Comparison of ENCODE assay signal across 8 cellular contexts in the genomic region with DNA sequence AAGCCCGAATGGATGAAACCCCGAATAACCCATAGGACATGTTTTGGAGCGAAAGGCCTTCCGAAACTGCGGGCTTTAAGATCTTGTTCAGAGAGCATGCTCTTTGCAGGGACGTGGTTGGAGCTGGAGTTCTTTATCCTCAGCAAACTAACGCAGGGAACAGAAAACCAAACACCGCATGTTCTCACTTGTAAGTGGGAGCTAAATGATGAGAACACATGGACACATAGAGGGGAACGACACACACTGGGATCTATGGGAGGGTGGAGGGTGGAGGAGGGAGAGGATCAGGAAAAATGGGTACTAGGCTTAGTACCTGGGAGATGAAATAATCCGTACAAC.
DNase-seq lines count a peak whose midpoint lies in the region; ATAC-seq, FAIRE-seq and TF ChIP-seq lines count a peak whose summit lies in the region.

No MANE protein-coding gene starts in this region.

- H2AFZ ChIP-seq in ACC112 (ENCODE audit: low read length, unreplicated experiment) (peak overlapping the region; percentile 98), GM23248 (peak overlapping the region; percentile 95)

- H3K9me3 ChIP-seq in GM23248 (ENCODE audit: low read depth) = no peaks in the 10 kb centered on the region
- H3K9me3 ChIP-seq in pancreas = no peaks in the 10 kb centered on the region

- H3K27ac ChIP-seq in ACC112 (ENCODE audit: low read depth, low read length) (peak overlapping the region; percentile 53; the same call in 1 of the 2 replicates), GM23248 (peak overlapping the region; percentile 71), pancreas (peak overlapping the region; percentile 76 to 97 (median 94))

- peak; percentile 11 to 44 (median 28) for ATAC-seq in pancreas
- ATAC-seq in GM21447 (IDR thresholded peaks at IDR 0.05; ENCODE audit: unreplicated experiment) = no peak

- DNase-seq in GM23248 = no peak
- DNase-seq in SW480 (ENCODE audit: low spot score) = peak; percentile 28
- peak; percentile 14 for DNase-seq in fibroblast of villous mesenchyme (ENCODE audit: low read depth)
- peak in 1 of 6 donors; percentile 24 for DNase-seq in pancreas
- DNase-seq in activated gamma-delta T cell (lab: John Stamatoyannopoulos, UW) = no peak
- no peak for DNase-seq in D721Med (ENCODE audit: insufficient read length, low spot score)

- H3K4me3 ChIP-seq in ACC112 (ENCODE audit: low read depth, low read length) (peak overlapping the region; percentile 95), GM23248 (peak overlapping the region; percentile 88), fibroblast of villous mesenchyme (ENCODE audit: low read depth, low read length) (peak overlapping the region; percentile 63), pancreas (peak overlapping the region; percentile 33 to 80 (median 64))

- intact Hi-C loops in pancreas (cut with DNase I) = no loop called here

- FAIRE-seq in pancreas (lab: Jason Lieb, UNC) (no peak), D721Med (lab: Jason Lieb, UNC) (no peak)

- in situ Hi-C loops in GM23248 (cut with MboI) = no loop called here

- 6 to 10% methylated on average over 10 of the region's 10 CpGs for WGBS in GM23248 (ENCODE audit: low coverage in 1 of 2, low lambda C conversion rate in 2 of 2, missing lambda C conversion rate in 2 of 2), 2 experiments
- whole genome bisulfite sequencing in pancreas, 2 donors = 2 to 3% methylated on average over 10 of the region's 10 CpGs

- TF ChIP-seq CTCF in fibroblast of villous mesenchyme (IDR thresholded peaks at IDR 0.05; ENCODE audit: insufficient read depth, low read depth, low read length) = no peak
- no peak for TF ChIP-seq CTCF in pancreas (IDR thresholded peaks at IDR 0.05)
- no peak for TF ChIP-seq CTCF in D721Med (IDR thresholded peaks at IDR 0.05; ENCODE audit: insufficient read depth, missing control alignments)

- no peaks in the 10 kb centered on the region for H3K36me3 ChIP-seq in ACC112 (ENCODE audit: insufficient read depth, low read length)
- H3K36me3 ChIP-seq in GM23248 (ENCODE audit: low read depth) = no peaks in the 10 kb centered on the region
- H3K36me3 ChIP-seq in pancreas = no peaks in the 10 kb centered on the region

- H3K4me2 ChIP-seq in GM23248 (ENCODE audit: unreplicated experiment) = peak overlapping the region; percentile 73

- H3K4me1 ChIP-seq in ACC112 (ENCODE audit: control insufficient read depth, insufficient read depth, low read length, unreplicated experiment) (peaks cover 8% of the 10 kb centered on the region), GM23248 (ENCODE audit: insufficient read depth) (peaks cover 31% of the 10 kb centered on the region), pancreas (peaks cover 0 to 6% (median 0%) of the 10 kb centered on the region in 3 donors)

- peaks cover 41% of the 10 kb centered on the region for H3F3A ChIP-seq in GM23248 (ENCODE audit: insufficient read depth)

- H3K27me3 ChIP-seq in ACC112 (ENCODE audit: insufficient read depth, low read length) (no peaks in the 10 kb centered on the region), GM23248 (replicated peaks; ENCODE audit: insufficient read depth) (no peaks in the 10 kb centered on the region), pancreas (no peaks in the 10 kb centered on the region)

- no peaks in the 10 kb centered on the region for H3K9me2 ChIP-seq in GM23248 (ENCODE audit: insufficient read depth)

- peak overlapping the region; percentile 80 for H3K9ac ChIP-seq in GM23248

- H4K20me1 ChIP-seq in GM23248 (ENCODE audit: insufficient read depth) = no peaks in the 10 kb centered on the region

- no peaks in the 10 kb centered on the region for H3K79me2 ChIP-seq in ACC112 (ENCODE audit: control insufficient read depth, insufficient read depth, low read length, unreplicated experiment)
- H3K79me2 ChIP-seq in GM23248 (ENCODE audit: insufficient read depth) = no peaks in the 10 kb centered on the region

Comparison
In these comparisons a context has a peak if more than half of its experiments do, and no peak if none do; other contexts are left out.
1. DNase-seq: peak in SW480 (single experiment) and fibroblast of villous mesenchyme (single experiment); none in GM23248 (single experiment), activated gamma-delta T cell (single experiment) and D721Med (single experiment).
2. Peak in every context shown above with its lines, with median percentiles within 50 percentile points of each other: H3K27ac ChIP-seq and H3K4me3 ChIP-seq.